ENCODE assay signal across 13 cellular contexts in the genomic region with DNA sequence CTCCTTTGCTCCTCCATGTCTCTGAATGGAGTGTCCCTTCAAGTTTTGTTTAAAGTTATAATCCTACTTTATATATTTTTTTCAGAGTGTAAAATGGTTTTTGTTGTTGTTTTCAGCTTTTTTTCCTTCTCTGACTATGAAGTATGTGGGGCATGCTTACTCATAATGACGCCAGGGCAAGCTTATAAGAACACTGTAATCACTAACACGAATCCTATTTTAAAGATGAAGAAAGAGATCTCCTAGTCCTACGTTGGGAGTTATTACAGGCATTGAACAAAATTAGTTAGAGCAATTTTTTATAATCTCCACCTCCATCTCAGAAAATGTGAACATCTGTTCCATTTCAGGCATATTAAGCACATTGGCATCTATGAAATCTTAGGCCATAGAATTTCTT.
"Had no signal": no experiment of that assay in that cellular context is flagged by ENCODE, and none has a peak within 500 bp of the region (broad histone marks: within the 10 kb centered on the region; RNA-seq: fewer than 3 reads in every experiment).

No MANE protein-coding gene starts in this region.

- DNase-seq: effector memory CD4-positive, alpha-beta T cell; foreskin melanocyte; heart left ventricle; hippocampal formation; mammary epithelial cell; naive thymus-derived CD8-positive, alpha-beta T cell; right cardiac atrium; stimulated activated CD4-positive, alpha-beta T cell treated with anti-CD3 and anti-CD28 coated beads, Interleukin-2, amount 100 ng/mL, for 48 hours; stimulated activated naive CD4-positive, alpha-beta T cell treated with Interleukin-2 at 50 U/mL for 16 hours; trophoblast cell had no signal

- H3K36me3 Mint-ChIP-seq: naive thymus-derived CD8-positive, alpha-beta T cell had no signal

- H3K27ac ChIP-seq: heart left ventricle had no signal

- H3K4me1 Mint-ChIP-seq: naive thymus-derived CD8-positive, alpha-beta T cell had no signal

- H3K4me2 ChIP-seq: smooth muscle cell had no signal

- H3K4me3 ChIP-seq: heart left ventricle, smooth muscle cell had no signal

- ATAC-seq: esophagus mucosa; heart left ventricle; left lobe of liver; naive thymus-derived CD8-positive, alpha-beta T cell; right cardiac atrium had no signal

- H3K27me3 ChIP-seq: heart left ventricle had no signal

- H3K27me3 Mint-ChIP-seq: naive thymus-derived CD8-positive, alpha-beta T cell had no signal

- H3K4me3 Mint-ChIP-seq: naive thymus-derived CD8-positive, alpha-beta T cell had no signal

- H3K36me3 ChIP-seq: heart left ventricle had no signal

- H3K9me3 ChIP-seq: heart left ventricle had no signal

- H3K4me1 ChIP-seq: heart left ventricle had no signal
